In the genomic region with DNA sequence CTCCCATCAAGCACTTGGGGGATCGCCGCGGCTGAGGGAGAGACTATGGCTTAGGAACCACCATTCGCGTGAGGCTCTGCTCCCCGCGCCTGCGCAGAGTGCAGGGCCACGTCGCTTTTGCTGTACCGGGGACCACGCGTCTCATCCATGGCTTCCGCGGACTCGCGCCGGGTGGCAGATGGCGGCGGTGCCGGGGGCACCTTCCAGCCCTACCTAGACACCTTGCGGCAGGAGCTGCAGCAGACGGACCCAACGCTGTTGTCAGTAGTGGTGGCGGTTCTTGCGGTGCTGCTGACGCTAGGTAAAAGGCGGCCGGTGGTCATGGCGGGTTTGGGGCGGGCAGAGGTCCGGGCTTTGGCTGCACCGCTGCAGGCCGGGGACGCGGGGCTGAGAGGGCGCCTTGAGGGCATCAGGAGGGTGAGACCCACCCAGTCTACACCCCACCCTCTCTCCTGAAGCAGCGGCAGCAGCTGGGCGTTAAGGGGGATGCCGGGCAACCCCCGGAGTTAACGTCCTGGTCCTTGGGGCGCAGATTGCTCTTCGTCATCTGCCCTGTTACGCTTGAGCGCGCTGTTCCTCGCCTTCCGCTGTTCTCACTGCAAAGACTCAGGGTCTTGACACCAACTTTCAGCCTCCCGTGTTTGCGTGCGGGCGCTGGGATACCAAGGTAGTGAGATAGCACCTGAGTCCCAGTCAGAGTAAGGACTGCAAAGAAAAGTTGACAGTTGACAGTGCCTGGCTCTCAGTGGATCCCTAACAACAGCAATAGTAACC, we compare ENCODE assay signal across 1 cellular context.
TF ChIP-seq lines count a peak whose summit lies in the region.

A gene with protein sequence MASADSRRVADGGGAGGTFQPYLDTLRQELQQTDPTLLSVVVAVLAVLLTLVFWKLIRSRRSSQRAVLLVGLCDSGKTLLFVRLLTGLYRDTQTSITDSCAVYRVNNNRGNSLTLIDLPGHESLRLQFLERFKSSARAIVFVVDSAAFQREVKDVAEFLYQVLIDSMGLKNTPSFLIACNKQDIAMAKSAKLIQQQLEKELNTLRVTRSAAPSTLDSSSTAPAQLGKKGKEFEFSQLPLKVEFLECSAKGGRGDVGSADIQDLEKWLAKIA (plus strand): TSS at position 114 of the 774 bp plus-strand sequence. CDS start 34 bp downstream, at position 148.

TF ChIP-seq in HepG2, 621 proteins besides CTCF, POLR2A, EP300 and RAD21 (continued from another document and continues in another):
- TF ChIP-seq, protein P1, sequence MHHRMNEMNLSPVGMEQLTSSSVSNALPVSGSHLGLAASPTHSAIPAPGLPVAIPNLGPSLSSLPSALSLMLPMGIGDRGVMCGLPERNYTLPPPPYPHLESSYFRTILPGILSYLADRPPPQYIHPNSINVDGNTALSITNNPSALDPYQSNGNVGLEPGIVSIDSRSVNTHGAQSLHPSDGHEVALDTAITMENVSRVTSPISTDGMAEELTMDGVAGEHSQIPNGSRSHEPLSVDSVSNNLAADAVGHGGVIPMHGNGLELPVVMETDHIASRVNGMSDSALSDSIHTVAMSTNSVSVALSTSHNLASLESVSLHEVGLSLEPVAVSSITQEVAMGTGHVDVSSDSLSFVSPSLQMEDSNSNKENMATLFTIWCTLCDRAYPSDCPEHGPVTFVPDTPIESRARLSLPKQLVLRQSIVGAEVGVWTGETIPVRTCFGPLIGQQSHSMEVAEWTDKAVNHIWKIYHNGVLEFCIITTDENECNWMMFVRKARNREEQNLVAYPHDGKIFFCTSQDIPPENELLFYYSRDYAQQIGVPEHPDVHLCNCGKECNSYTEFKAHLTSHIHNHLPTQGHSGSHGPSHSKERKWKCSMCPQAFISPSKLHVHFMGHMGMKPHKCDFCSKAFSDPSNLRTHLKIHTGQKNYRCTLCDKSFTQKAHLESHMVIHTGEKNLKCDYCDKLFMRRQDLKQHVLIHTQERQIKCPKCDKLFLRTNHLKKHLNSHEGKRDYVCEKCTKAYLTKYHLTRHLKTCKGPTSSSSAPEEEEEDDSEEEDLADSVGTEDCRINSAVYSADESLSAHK (CRISPR knock-in tag; IDR thresholded peaks at IDR 0.05; ENCODE audit: borderline replicate concordance): 0 out of 2 replicates have a peak, but pooled peaks have one; percentile 41
- peak; percentile 90 for TF ChIP-seq SRY (CRISPR knock-in tag; IDR thresholded peaks at IDR 0.05)
- TF ChIP-seq, protein P2, sequence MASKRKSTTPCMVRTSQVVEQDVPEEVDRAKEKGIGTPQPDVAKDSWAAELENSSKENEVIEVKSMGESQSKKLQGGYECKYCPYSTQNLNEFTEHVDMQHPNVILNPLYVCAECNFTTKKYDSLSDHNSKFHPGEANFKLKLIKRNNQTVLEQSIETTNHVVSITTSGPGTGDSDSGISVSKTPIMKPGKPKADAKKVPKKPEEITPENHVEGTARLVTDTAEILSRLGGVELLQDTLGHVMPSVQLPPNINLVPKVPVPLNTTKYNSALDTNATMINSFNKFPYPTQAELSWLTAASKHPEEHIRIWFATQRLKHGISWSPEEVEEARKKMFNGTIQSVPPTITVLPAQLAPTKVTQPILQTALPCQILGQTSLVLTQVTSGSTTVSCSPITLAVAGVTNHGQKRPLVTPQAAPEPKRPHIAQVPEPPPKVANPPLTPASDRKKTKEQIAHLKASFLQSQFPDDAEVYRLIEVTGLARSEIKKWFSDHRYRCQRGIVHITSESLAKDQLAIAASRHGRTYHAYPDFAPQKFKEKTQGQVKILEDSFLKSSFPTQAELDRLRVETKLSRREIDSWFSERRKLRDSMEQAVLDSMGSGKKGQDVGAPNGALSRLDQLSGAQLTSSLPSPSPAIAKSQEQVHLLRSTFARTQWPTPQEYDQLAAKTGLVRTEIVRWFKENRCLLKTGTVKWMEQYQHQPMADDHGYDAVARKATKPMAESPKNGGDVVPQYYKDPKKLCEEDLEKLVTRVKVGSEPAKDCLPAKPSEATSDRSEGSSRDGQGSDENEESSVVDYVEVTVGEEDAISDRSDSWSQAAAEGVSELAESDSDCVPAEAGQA (IDR thresholded peaks at IDR 0.05; ENCODE audit: low read depth): peak; percentile 82
- TF ChIP-seq, protein P2 (CRISPR knock-in tag; IDR thresholded peaks at IDR 0.05; ENCODE audit: borderline replicate concordance): no peak
- peak; percentile 72 for TF ChIP-seq PHF20 (CRISPR knock-in tag; IDR thresholded peaks at IDR 0.05)
- no peak for TF ChIP-seq SSRP1 (CRISPR knock-in tag; IDR thresholded peaks at IDR 0.05)
- TF ChIP-seq, protein P3, sequence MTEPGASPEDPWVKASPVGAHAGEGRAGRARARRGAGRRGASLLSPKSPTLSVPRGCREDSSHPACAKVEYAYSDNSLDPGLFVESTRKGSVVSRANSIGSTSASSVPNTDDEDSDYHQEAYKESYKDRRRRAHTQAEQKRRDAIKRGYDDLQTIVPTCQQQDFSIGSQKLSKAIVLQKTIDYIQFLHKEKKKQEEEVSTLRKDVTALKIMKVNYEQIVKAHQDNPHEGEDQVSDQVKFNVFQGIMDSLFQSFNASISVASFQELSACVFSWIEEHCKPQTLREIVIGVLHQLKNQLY (CRISPR knock-in tag; IDR thresholded peaks at IDR 0.05): no peak; the same call in 1 of the 2 replicates
- peak; percentile 23; the same call in 1 of the 2 replicates for TF ChIP-seq ZKSCAN8 (CRISPR knock-in tag; IDR thresholded peaks at IDR 0.05; ENCODE audit: borderline replicate concordance)
- TF ChIP-seq ZNF790 (CRISPR knock-in tag; IDR thresholded peaks at IDR 0.05; ENCODE audit: borderline replicate concordance): no peak
- TF ChIP-seq ZNF879 (CRISPR knock-in tag; IDR thresholded peaks at IDR 0.05): no peak
- no peak for TF ChIP-seq CEBPB (IDR thresholded peaks at IDR 0.05; ENCODE audit: borderline replicate concordance, low read depth, low read length)
- no peak for TF ChIP-seq ARNT (IDR thresholded peaks at IDR 0.05)
- TF ChIP-seq ZSCAN21 (CRISPR knock-in tag; IDR thresholded peaks at IDR 0.05; ENCODE audit: borderline replicate concordance): peak; percentile 49; the same call in 1 of the 2 replicates
- TF ChIP-seq, protein P4, sequence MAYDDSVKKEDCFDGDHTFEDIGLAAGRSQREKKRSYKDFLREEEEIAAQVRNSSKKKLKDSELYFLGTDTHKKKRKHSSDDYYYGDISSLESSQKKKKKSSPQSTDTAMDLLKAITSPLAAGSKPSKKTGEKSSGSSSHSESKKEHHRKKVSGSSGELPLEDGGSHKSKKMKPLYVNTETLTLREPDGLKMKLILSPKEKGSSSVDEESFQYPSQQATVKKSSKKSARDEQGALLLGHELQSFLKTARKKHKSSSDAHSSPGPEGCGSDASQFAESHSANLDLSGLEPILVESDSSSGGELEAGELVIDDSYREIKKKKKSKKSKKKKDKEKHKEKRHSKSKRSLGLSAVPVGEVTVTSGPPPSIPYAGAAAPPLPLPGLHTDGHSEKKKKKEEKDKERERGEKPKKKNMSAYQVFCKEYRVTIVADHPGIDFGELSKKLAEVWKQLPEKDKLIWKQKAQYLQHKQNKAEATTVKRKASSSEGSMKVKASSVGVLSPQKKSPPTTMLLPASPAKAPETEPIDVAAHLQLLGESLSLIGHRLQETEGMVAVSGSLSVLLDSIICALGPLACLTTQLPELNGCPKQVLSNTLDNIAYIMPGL (CRISPR knock-in tag; IDR thresholded peaks at IDR 0.05; ENCODE audit: borderline replicate concordance in 1 of 2, low read depth in 1 of 2): peak; percentile 15 to 82; a peak in 2 of 4 replicates
- no peak for TF ChIP-seq REXO4 (CRISPR knock-in tag; IDR thresholded peaks at IDR 0.05; ENCODE audit: borderline replicate concordance)
- TF ChIP-seq ZNF572 (CRISPR knock-in tag; IDR thresholded peaks at IDR 0.05): no peak
- TF ChIP-seq PHF21A (CRISPR knock-in tag; IDR thresholded peaks at IDR 0.05): no peak
- no peak for TF ChIP-seq ZZZ3 (CRISPR knock-in tag; IDR thresholded peaks at IDR 0.05; ENCODE audit: borderline replicate concordance)
- TF ChIP-seq ZBTB38 (CRISPR knock-in tag; IDR thresholded peaks at IDR 0.05): 0 out of 2 replicates have a peak, but pooled peaks have one; percentile 33
- TF ChIP-seq EED (CRISPR knock-in tag; IDR thresholded peaks at IDR 0.05): no peak
- TF ChIP-seq ZNF44 (CRISPR knock-in tag; IDR thresholded peaks at IDR 0.05): no peak; the same call in 1 of the 2 replicates
- TF ChIP-seq ZNF709 (CRISPR knock-in tag; IDR thresholded peaks at IDR 0.05): peak; percentile 63; the same call in 1 of the 2 replicates
- peak; percentile 55; the same call in 1 of the 2 replicates for TF ChIP-seq ZNF788 (CRISPR knock-in tag; IDR thresholded peaks at IDR 0.05; ENCODE audit: borderline replicate concordance)
- TF ChIP-seq ZFX (CRISPR knock-in tag; IDR thresholded peaks at IDR 0.05; ENCODE audit: low read depth): peak; percentile 77
- peak; percentile 98 for TF ChIP-seq ZNF143 (CRISPR knock-in tag; IDR thresholded peaks at IDR 0.05)
- peak; percentile 25 for TF ChIP-seq XRCC5 (optimal IDR thresholded peaks at IDR 0.05; ENCODE audit: low read length)
- TF ChIP-seq CREM (IDR thresholded peaks at IDR 0.05): peak; percentile 81
- TF ChIP-seq CREM (CRISPR knock-in tag; IDR thresholded peaks at IDR 0.05): no peak
- peak; percentile 82; the same call in 1 of the 2 replicates for TF ChIP-seq ZNF274 (CRISPR knock-in tag; IDR thresholded peaks at IDR 0.05)
- TF ChIP-seq, protein P5, sequence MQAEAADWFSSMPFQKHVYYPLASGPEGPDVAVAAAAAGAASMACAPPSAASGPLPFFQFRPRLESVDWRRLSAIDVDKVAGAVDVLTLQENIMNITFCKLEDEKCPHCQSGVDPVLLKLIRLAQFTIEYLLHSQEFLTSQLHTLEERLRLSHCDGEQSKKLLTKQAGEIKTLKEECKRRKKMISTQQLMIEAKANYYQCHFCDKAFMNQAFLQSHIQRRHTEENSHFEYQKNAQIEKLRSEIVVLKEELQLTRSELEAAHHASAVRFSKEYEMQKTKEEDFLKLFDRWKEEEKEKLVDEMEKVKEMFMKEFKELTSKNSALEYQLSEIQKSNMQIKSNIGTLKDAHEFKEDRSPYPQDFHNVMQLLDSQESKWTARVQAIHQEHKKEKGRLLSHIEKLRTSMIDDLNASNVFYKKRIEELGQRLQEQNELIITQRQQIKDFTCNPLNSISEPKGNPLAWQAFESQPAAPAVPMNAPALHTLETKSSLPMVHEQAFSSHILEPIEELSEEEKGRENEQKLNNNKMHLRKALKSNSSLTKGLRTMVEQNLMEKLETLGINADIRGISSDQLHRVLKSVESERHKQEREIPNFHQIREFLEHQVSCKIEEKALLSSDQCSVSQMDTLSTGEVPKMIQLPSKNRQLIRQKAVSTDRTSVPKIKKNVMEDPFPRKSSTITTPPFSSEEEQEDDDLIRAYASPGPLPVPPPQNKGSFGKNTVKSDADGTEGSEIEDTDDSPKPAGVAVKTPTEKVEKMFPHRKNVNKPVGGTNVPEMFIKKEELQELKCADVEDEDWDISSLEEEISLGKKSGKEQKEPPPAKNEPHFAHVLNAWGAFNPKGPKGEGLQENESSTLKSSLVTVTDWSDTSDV (CRISPR knock-in tag; IDR thresholded peaks at IDR 0.05): 0 out of 2 replicates have a peak, but pooled peaks have one; percentile 18
- peak; percentile 93 for TF ChIP-seq TAF1 (CRISPR knock-in tag; IDR thresholded peaks at IDR 0.05)
- TF ChIP-seq, protein P6, sequence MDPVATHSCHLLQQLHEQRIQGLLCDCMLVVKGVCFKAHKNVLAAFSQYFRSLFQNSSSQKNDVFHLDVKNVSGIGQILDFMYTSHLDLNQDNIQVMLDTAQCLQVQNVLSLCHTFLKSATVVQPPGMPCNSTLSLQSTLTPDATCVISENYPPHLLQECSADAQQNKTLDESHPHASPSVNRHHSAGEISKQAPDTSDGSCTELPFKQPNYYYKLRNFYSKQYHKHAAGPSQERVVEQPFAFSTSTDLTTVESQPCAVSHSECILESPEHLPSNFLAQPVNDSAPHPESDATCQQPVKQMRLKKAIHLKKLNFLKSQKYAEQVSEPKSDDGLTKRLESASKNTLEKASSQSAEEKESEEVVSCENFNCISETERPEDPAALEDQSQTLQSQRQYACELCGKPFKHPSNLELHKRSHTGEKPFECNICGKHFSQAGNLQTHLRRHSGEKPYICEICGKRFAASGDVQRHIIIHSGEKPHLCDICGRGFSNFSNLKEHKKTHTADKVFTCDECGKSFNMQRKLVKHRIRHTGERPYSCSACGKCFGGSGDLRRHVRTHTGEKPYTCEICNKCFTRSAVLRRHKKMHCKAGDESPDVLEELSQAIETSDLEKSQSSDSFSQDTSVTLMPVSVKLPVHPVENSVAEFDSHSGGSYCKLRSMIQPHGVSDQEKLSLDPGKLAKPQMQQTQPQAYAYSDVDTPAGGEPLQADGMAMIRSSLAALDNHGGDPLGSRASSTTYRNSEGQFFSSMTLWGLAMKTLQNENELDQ (CRISPR knock-in tag; IDR thresholded peaks at IDR 0.05; ENCODE audit: borderline replicate concordance): no peak
- TF ChIP-seq, protein P7, sequence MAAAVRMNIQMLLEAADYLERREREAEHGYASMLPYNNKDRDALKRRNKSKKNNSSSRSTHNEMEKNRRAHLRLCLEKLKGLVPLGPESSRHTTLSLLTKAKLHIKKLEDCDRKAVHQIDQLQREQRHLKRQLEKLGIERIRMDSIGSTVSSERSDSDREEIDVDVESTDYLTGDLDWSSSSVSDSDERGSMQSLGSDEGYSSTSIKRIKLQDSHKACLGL (CRISPR knock-in tag; IDR thresholded peaks at IDR 0.05): peak; percentile 96; the same call in 1 of the 2 replicates
